ENCODE assay signal across 2 cellular contexts in the genomic region with DNA sequence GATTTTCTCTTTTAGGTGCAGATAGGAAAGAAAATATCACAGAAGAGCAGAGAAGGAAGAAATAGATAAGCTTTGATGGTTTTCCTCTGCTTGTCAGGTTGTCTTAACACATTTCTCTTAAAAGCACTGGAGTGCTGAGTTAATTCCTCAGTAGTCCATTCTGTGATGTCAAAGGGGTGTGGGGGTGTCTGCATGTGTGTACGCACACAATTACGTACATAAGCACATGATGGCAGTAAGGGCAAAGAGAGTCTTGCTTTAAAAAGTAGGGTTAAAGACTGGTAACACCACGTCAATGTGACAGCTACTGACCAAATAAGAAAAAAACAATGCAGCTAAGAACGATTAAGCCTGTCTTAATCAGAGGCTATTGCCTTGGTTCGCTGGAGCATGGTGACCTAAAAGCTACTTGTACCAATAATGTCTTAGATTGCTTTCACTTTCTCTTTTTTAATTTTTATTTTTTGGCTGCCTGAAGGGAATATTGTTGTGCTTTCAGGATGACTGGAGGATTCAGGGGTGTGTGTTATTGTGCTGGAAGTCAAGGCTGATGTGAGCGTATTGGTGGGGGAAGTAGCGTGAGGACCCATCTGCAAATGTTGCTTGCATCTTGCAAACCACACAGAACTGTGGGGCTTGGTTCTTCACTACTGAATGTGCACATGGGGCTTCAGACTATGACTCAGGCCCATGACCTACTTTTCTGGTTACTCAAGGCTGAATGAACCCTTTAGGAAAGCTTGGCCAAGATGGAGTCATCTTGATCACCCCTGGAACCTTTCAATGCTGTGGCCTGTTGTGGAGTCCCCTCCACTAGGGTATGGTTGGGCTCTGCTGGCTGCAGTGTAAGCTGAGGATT.
TF ChIP-seq lines count a peak whose summit lies in the region.

No MANE protein-coding gene starts in this region.

TF ChIP-seq in SK-N-SH, 30 proteins besides CTCF, POLR2A, EP300 and RAD21:
- TF ChIP-seq, protein P1, sequence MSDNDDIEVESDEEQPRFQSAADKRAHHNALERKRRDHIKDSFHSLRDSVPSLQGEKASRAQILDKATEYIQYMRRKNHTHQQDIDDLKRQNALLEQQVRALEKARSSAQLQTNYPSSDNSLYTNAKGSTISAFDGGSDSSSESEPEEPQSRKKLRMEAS (IDR thresholded peaks at IDR 0.05; ENCODE audit: low read depth): no peak
- no peak for TF ChIP-seq FOXM1 (IDR thresholded peaks at IDR 0.05; ENCODE audit: low read depth)
- no peak for TF ChIP-seq TCF12 (IDR thresholded peaks at IDR 0.05)
- no peak for TF ChIP-seq TEAD4 (IDR thresholded peaks at IDR 0.05; ENCODE audit: borderline replicate concordance, insufficient read depth)
- peak; percentile 54; the same call in 1 of the 2 replicates for TF ChIP-seq FOSL2 (IDR thresholded peaks at IDR 0.05; ENCODE audit: borderline replicate concordance, low read depth)
- peak; percentile 50; the same call in 1 of the 2 replicates for TF ChIP-seq YY1 (IDR thresholded peaks at IDR 0.05; ENCODE audit: low read depth)
- no peak for TF ChIP-seq SIN3A (IDR thresholded peaks at IDR 0.05; ENCODE audit: borderline replicate concordance, low read depth, low read length)
- TF ChIP-seq CHD2 (IDR thresholded peaks at IDR 0.05; ENCODE audit: low read length, partially characterized antibody): no peak
- TF ChIP-seq GATA2 (CRISPR knock-in tag; IDR thresholded peaks at IDR 0.05): no peak
- no peak for TF ChIP-seq MXI1 (IDR thresholded peaks at IDR 0.05; ENCODE audit: low read depth, low read length)
- TF ChIP-seq, protein P2, sequence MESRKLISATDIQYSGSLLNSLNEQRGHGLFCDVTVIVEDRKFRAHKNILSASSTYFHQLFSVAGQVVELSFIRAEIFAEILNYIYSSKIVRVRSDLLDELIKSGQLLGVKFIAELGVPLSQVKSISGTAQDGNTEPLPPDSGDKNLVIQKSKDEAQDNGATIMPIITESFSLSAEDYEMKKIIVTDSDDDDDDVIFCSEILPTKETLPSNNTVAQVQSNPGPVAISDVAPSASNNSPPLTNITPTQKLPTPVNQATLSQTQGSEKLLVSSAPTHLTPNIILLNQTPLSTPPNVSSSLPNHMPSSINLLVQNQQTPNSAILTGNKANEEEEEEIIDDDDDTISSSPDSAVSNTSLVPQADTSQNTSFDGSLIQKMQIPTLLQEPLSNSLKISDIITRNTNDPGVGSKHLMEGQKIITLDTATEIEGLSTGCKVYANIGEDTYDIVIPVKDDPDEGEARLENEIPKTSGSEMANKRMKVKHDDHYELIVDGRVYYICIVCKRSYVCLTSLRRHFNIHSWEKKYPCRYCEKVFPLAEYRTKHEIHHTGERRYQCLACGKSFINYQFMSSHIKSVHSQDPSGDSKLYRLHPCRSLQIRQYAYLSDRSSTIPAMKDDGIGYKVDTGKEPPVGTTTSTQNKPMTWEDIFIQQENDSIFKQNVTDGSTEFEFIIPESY (IDR thresholded peaks at IDR 0.05; ENCODE audit: borderline replicate concordance, low read depth): no peak
- no peak for TF ChIP-seq FOXJ3 (CRISPR knock-in tag; IDR thresholded peaks at IDR 0.05)
- TF ChIP-seq, protein P3, sequence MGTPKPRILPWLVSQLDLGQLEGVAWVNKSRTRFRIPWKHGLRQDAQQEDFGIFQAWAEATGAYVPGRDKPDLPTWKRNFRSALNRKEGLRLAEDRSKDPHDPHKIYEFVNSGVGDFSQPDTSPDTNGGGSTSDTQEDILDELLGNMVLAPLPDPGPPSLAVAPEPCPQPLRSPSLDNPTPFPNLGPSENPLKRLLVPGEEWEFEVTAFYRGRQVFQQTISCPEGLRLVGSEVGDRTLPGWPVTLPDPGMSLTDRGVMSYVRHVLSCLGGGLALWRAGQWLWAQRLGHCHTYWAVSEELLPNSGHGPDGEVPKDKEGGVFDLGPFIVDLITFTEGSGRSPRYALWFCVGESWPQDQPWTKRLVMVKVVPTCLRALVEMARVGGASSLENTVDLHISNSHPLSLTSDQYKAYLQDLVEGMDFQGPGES (IDR thresholded peaks at IDR 0.05; ENCODE audit: low read depth, low read length): no peak
- no peak for TF ChIP-seq MEF2A (IDR thresholded peaks at IDR 0.05; ENCODE audit: borderline replicate concordance, low read depth)
- TF ChIP-seq POLR2AphosphoS5 (IDR thresholded peaks at IDR 0.05; ENCODE audit: low read depth, low read length): no peak
- TF ChIP-seq JUND (IDR thresholded peaks at IDR 0.05): peak; percentile 5; the same call in 1 of the 2 replicates
- TF ChIP-seq NFIC (IDR thresholded peaks at IDR 0.05; ENCODE audit: borderline replicate concordance): no peak
- TF ChIP-seq EZH2phosphoT487 (IDR thresholded peaks at IDR 0.05; ENCODE audit: borderline replicate concordance, low read depth): no peak
- TF ChIP-seq, protein P4, sequence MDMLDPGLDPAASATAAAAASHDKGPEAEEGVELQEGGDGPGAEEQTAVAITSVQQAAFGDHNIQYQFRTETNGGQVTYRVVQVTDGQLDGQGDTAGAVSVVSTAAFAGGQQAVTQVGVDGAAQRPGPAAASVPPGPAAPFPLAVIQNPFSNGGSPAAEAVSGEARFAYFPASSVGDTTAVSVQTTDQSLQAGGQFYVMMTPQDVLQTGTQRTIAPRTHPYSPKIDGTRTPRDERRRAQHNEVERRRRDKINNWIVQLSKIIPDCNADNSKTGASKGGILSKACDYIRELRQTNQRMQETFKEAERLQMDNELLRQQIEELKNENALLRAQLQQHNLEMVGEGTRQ (IDR thresholded peaks at IDR 0.05; ENCODE audit: borderline replicate concordance, low read depth, low read length): no peak
- TF ChIP-seq, protein P5, sequence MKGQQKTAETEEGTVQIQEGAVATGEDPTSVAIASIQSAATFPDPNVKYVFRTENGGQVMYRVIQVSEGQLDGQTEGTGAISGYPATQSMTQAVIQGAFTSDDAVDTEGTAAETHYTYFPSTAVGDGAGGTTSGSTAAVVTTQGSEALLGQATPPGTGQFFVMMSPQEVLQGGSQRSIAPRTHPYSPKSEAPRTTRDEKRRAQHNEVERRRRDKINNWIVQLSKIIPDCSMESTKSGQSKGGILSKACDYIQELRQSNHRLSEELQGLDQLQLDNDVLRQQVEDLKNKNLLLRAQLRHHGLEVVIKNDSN (IDR thresholded peaks at IDR 0.05; ENCODE audit: borderline replicate concordance, low read depth): no peak

TF ChIP-seq in GM23338, 12 proteins besides CTCF, POLR2A, EP300 and RAD21:
- TF ChIP-seq, protein P6, sequence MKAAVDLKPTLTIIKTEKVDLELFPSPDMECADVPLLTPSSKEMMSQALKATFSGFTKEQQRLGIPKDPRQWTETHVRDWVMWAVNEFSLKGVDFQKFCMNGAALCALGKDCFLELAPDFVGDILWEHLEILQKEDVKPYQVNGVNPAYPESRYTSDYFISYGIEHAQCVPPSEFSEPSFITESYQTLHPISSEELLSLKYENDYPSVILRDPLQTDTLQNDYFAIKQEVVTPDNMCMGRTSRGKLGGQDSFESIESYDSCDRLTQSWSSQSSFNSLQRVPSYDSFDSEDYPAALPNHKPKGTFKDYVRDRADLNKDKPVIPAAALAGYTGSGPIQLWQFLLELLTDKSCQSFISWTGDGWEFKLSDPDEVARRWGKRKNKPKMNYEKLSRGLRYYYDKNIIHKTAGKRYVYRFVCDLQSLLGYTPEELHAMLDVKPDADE (IDR thresholded peaks at IDR 0.05): no peak
- TF ChIP-seq ZNF114 (CRISPR knock-in tag; IDR thresholded peaks at IDR 0.05) (no peak), EZH2 (IDR thresholded peaks at IDR 0.05; ENCODE audit: low read depth, unreplicated experiment) (no peak), POLR2AphosphoS5 (IDR thresholded peaks at IDR 0.05; ENCODE audit: low read depth) (no peak), EZH2phosphoT487 (IDR thresholded peaks at IDR 0.05; ENCODE audit: unreplicated experiment) (no peak), ZNF331 (CRISPR knock-in tag; IDR thresholded peaks at IDR 0.05; ENCODE audit: low read depth) (no peak), NANOG (IDR thresholded peaks at IDR 0.05; ENCODE audit: borderline replicate concordance) (no peak), STAT1 (IDR thresholded peaks at IDR 0.05; ENCODE audit: unreplicated experiment) (no peak), CREB1 (CRISPR knock-in tag; IDR thresholded peaks at IDR 0.05; ENCODE audit: low read depth) (no peak), JUNB (IDR thresholded peaks at IDR 0.05; ENCODE audit: unreplicated experiment) (no peak)
- TF ChIP-seq, protein P7, sequence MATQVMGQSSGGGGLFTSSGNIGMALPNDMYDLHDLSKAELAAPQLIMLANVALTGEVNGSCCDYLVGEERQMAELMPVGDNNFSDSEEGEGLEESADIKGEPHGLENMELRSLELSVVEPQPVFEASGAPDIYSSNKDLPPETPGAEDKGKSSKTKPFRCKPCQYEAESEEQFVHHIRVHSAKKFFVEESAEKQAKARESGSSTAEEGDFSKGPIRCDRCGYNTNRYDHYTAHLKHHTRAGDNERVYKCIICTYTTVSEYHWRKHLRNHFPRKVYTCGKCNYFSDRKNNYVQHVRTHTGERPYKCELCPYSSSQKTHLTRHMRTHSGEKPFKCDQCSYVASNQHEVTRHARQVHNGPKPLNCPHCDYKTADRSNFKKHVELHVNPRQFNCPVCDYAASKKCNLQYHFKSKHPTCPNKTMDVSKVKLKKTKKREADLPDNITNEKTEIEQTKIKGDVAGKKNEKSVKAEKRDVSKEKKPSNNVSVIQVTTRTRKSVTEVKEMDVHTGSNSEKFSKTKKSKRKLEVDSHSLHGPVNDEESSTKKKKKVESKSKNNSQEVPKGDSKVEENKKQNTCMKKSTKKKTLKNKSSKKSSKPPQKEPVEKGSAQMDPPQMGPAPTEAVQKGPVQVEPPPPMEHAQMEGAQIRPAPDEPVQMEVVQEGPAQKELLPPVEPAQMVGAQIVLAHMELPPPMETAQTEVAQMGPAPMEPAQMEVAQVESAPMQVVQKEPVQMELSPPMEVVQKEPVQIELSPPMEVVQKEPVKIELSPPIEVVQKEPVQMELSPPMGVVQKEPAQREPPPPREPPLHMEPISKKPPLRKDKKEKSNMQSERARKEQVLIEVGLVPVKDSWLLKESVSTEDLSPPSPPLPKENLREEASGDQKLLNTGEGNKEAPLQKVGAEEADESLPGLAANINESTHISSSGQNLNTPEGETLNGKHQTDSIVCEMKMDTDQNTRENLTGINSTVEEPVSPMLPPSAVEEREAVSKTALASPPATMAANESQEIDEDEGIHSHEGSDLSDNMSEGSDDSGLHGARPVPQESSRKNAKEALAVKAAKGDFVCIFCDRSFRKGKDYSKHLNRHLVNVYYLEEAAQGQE (IDR thresholded peaks at IDR 0.05; ENCODE audit: unreplicated experiment): no peak
- TF ChIP-seq, protein P8, sequence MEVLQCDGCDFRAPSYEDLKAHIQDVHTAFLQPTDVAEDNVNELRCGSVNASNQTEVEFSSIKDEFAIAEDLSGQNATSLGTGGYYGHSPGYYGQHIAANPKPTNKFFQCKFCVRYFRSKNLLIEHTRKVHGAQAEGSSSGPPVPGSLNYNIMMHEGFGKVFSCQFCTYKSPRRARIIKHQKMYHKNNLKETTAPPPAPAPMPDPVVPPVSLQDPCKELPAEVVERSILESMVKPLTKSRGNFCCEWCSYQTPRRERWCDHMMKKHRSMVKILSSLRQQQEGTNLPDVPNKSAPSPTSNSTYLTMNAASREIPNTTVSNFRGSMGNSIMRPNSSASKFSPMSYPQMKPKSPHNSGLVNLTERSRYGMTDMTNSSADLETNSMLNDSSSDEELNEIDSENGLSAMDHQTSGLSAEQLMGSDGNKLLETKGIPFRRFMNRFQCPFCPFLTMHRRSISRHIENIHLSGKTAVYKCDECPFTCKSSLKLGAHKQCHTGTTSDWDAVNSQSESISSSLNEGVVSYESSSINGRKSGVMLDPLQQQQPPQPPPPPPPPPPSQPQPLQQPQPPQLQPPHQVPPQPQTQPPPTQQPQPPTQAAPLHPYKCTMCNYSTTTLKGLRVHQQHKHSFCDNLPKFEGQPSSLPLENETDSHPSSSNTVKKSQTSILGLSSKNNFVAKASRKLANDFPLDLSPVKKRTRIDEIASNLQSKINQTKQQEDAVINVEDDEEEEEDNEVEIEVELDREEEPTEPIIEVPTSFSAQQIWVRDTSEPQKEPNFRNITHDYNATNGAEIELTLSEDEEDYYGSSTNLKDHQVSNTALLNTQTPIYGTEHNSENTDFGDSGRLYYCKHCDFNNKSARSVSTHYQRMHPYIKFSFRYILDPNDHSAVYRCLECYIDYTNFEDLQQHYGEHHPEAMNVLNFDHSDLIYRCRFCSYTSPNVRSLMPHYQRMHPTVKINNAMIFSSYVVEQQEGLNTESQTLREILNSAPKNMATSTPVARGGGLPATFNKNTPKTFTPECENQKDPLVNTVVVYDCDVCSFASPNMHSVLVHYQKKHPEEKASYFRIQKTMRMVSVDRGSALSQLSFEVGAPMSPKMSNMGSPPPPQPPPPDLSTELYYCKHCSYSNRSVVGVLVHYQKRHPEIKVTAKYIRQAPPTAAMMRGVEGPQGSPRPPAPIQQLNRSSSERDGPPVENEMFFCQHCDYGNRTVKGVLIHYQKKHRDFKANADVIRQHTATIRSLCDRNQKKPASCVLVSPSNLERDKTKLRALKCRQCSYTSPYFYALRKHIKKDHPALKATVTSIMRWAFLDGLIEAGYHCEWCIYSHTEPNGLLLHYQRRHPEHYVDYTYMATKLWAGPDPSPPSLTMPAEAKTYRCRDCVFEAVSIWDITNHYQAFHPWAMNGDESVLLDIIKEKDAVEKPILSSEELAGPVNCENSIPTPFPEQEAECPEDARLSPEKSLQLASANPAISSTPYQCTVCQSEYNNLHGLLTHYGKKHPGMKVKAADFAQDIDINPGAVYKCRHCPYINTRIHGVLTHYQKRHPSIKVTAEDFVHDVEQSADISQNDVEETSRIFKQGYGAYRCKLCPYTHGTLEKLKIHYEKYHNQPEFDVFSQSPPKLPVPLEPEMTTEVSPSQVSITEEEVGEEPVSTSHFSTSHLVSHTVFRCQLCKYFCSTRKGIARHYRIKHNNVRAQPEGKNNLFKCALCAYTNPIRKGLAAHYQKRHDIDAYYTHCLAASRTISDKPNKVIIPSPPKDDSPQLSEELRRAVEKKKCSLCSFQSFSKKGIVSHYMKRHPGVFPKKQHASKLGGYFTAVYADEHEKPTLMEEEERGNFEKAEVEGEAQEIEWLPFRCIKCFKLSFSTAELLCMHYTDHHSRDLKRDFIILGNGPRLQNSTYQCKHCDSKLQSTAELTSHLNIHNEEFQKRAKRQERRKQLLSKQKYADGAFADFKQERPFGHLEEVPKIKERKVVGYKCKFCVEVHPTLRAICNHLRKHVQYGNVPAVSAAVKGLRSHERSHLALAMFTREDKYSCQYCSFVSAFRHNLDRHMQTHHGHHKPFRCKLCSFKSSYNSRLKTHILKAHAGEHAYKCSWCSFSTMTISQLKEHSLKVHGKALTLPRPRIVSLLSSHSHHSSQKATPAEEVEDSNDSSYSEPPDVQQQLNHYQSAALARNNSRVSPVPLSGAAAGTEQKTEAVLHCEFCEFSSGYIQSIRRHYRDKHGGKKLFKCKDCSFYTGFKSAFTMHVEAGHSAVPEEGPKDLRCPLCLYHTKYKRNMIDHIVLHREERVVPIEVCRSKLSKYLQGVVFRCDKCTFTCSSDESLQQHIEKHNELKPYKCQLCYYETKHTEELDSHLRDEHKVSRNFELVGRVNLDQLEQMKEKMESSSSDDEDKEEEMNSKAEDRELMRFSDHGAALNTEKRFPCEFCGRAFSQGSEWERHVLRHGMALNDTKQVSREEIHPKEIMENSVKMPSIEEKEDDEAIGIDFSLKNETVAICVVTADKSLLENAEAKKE (CRISPR knock-in tag; IDR thresholded peaks at IDR 0.05): no peak
